ENCODE assay signal across 23 cellular contexts in the genomic region with DNA sequence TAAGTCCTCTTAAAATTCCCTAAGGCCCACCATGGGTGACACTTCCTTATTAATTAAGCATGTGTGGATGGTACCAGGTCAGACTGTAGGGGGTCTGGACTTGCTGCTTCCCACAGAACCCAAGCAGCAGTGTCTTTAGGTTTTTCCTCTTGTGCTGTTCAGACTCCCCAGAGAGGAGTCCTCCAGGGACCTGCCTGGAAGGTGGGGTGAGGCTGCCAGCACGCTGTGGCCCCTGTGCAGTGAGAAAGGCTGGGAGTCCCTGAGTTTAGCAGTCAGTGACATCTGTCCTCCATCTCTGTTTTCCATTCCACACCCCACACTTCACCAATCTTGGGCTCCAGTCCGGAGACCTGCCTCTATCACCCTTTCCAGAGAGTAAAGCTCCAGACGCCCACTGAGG.
"Had no signal": no experiment of that assay in that cellular context is flagged by ENCODE, and none has a peak within 500 bp of the region (broad histone marks: within the 10 kb centered on the region; RNA-seq: fewer than 3 reads in every experiment).

No MANE protein-coding gene starts in this region.

- H3K4me3 Mint-ChIP-seq: naive B cell; nephron; stimulated activated naive B cell treated with anti-CD40 and anti-IgM and Interleukin-4, amounts not matched to agents 10 μg/mL and 1 μg/mL and 100 μg/mL, for 72 hours; stimulated activated naive CD8-positive, alpha-beta T cell treated with anti-CD3 and anti-CD28 coated beads, Interleukin-15, amount 100 ng/mL, for 72 hours; type B pancreatic cell had no signal

- H3K27me3 ChIP-seq: hepatocyte, right lobe of liver, spleen had no signal

- H3K9me3 ChIP-seq: esophagus squamous epithelium, left ventricle myocardium inferior, lower lobe of right lung, psoas muscle, right lobe of liver, spleen, thoracic aorta had no signal

- H3K27ac ChIP-seq: hepatocyte, left ventricle myocardium inferior, lower lobe of right lung, psoas muscle, right lobe of liver, thoracic aorta had no signal

- DNase-seq: effector memory CD4-positive, alpha-beta T cell; esophagus squamous epithelium; foreskin fibroblast; kidney; left cardiac atrium; left ventricle myocardium inferior; lower lobe of right lung; mesendoderm; naive B cell; psoas muscle; retina; right lobe of liver; spleen; stimulated activated CD4-positive, alpha-beta T cell treated with anti-CD3 and anti-CD28 coated beads, Interleukin-15, amount 100 ng/mL, for 24 hours; stimulated activated CD4-positive, alpha-beta T cell treated with anti-CD3 and anti-CD28 coated beads, Interleukin-1b, Interleukin-23, amount 100 ng/mL, for 48 hours; stimulated activated CD4-positive, alpha-beta T cell treated with anti-CD3 and anti-CD28 coated beads, Interleukin-4, amount 100 ng/mL, for 4 hours; stimulated activated naive B cell treated with anti-CD40 and anti-IgM and Interleukin-4, amounts not matched to agents 10 μg/mL and 1 μg/mL and 100 μg/mL, for 72 hours; stimulated activated naive CD8-positive, alpha-beta T cell treated with anti-CD3 and anti-CD28 coated beads, Interleukin-15, amount 100 ng/mL, for 72 hours had no signal

- H3K27me3 Mint-ChIP-seq: naive B cell; stimulated activated naive B cell treated with anti-CD40 and anti-IgM and Interleukin-4, amounts not matched to agents 10 μg/mL and 1 μg/mL and 100 μg/mL, for 72 hours; stimulated activated naive CD8-positive, alpha-beta T cell treated with anti-CD3 and anti-CD28 coated beads, Interleukin-15, amount 100 ng/mL, for 72 hours; type B pancreatic cell had no signal

- H3K9me3 Mint-ChIP-seq: naive B cell; nephron; stimulated activated naive B cell treated with anti-CD40 and anti-IgM and Interleukin-4, amounts not matched to agents 10 μg/mL and 1 μg/mL and 100 μg/mL, for 72 hours; stimulated activated naive CD8-positive, alpha-beta T cell treated with anti-CD3 and anti-CD28 coated beads, Interleukin-15, amount 100 ng/mL, for 72 hours; type B pancreatic cell had no signal

- H3K36me3 ChIP-seq: esophagus squamous epithelium, left ventricle myocardium inferior, lower lobe of right lung, right lobe of liver, thoracic aorta had no signal

- ATAC-seq: left cardiac atrium; lower lobe of right lung; psoas muscle; right lobe of liver; stimulated activated naive B cell treated with anti-CD40 and anti-IgM and Interleukin-4, amounts not matched to agents 10 μg/mL and 1 μg/mL and 100 μg/mL, for 72 hours; stimulated activated naive CD8-positive, alpha-beta T cell treated with anti-CD3 and anti-CD28 coated beads, Interleukin-15, amount 100 ng/mL, for 72 hours had no signal

- H3K36me3 Mint-ChIP-seq: type B pancreatic cell had no signal

- H3K4me3 ChIP-seq: coronary artery, esophagus squamous epithelium, hepatocyte, left ventricle myocardium inferior, lower lobe of right lung, psoas muscle, right lobe of liver, spleen, thoracic aorta had no signal

- H2AFZ ChIP-seq: hepatocyte had no signal

- H3K27ac Mint-ChIP-seq: stimulated activated naive B cell treated with anti-CD40 and anti-IgM and Interleukin-4, amounts not matched to agents 10 μg/mL and 1 μg/mL and 100 μg/mL, for 72 hours; stimulated activated naive CD8-positive, alpha-beta T cell treated with anti-CD3 and anti-CD28 coated beads, Interleukin-15, amount 100 ng/mL, for 72 hours; type B pancreatic cell had no signal

- H3K79me2 ChIP-seq: hepatocyte had no signal

- H3K4me2 ChIP-seq: hepatocyte had no signal
